1 cellular context compared by ENCODE assay signal in genomic region chr22:22023581-22024137, GRCh38.
TF ChIP-seq lines count a peak whose summit lies in the region.

No MANE protein-coding gene starts in this region.

TF ChIP-seq in K562, 482 proteins besides CTCF, POLR2A, EP300 and RAD21 (continued from another document and continues in another):
- TF ChIP-seq CUX1 (CRISPR knock-in tag; IDR thresholded peaks at IDR 0.05) (peak; percentile 99), NCOA2 (IDR thresholded peaks at IDR 0.05; ENCODE audit: partially characterized antibody in 2 of 2) (no peak), VEZF1 (CRISPR knock-in tag; IDR thresholded peaks at IDR 0.05) (peak; percentile 80), ZNF780A (CRISPR knock-in tag; IDR thresholded peaks at IDR 0.05) (peak; percentile 99), ZNF740 (CRISPR knock-in tag; IDR thresholded peaks at IDR 0.05) (0 out of 2 replicates have a peak, but pooled peaks have one; percentile 26), ZNF740 (tag; IDR thresholded peaks at IDR 0.05) (no peak), ZNF518B (CRISPR knock-in tag; IDR thresholded peaks at IDR 0.05) (peak; percentile 97), ZNF717 (CRISPR knock-in tag; IDR thresholded peaks at IDR 0.05) (peak; percentile 99), PHB (CRISPR knock-in tag; IDR thresholded peaks at IDR 0.05) (no peak), DLX4 (CRISPR knock-in tag; IDR thresholded peaks at IDR 0.05) (peak; percentile 94), ZNF699 (CRISPR knock-in tag; IDR thresholded peaks at IDR 0.05; ENCODE audit: insufficient replicate concordance) (peak; percentile 93), GTF2E2 (tag; IDR thresholded peaks at IDR 0.05) (peak; percentile 99), HMBOX1 (IDR thresholded peaks at IDR 0.05) (peak; percentile 88), PML (IDR thresholded peaks at IDR 0.05; ENCODE audit: low read length) (peak; percentile 76), NELFE (IDR thresholded peaks at IDR 0.05; ENCODE audit: insufficient read depth, insufficient read length) (no peak), DACH1 (IDR thresholded peaks at IDR 0.05; ENCODE audit: partially characterized antibody) (no peak), ELF1 (tag; IDR thresholded peaks at IDR 0.05) (peak; percentile 54; the same call in 1 of the 2 replicates), MLX (CRISPR knock-in tag; conservative IDR thresholded peaks at IDR 0.05) (peak in 1 of 2 experiments; percentile 89; a peak in 1 of 4 replicates), ELK3 (CRISPR knock-in tag; IDR thresholded peaks at IDR 0.05) (no peak), POLR2G (IDR thresholded peaks at IDR 0.05; ENCODE audit: low read depth, low read length) (no peak), TBP (optimal IDR thresholded peaks at IDR 0.05; ENCODE audit: low read depth, low read length) (no peak), ZNF395 (CRISPR knock-in tag; IDR thresholded peaks at IDR 0.05) (no peak), LARP7 (IDR thresholded peaks at IDR 0.05) (no peak), XRCC5 (IDR thresholded peaks at IDR 0.05; ENCODE audit: low read depth, low read length) (peak; percentile 69; the same call in 1 of the 2 replicates), GABPA (tag; conservative IDR thresholded peaks at IDR 0.05; ENCODE audit: low read depth) (peak; percentile 77), PHB2 (IDR thresholded peaks at IDR 0.05; ENCODE audit: low read depth) (no peak), HNRNPH1 (optimal IDR thresholded peaks at IDR 0.05; ENCODE audit: low read depth, low read length) (no peak), ZKSCAN8 (CRISPR knock-in tag; IDR thresholded peaks at IDR 0.05) (peak; percentile 99), ESRRB (CRISPR knock-in tag; IDR thresholded peaks at IDR 0.05; ENCODE audit: borderline replicate concordance) (no peak), E2F1 (CRISPR knock-in tag; IDR thresholded peaks at IDR 0.05) (peak; percentile 65; the same call in 1 of the 2 replicates), THAP7 (CRISPR knock-in tag; IDR thresholded peaks at IDR 0.05) (peak; percentile 97), CREM (IDR thresholded peaks at IDR 0.05; ENCODE audit: low read depth) (no peak), ZNF23 (CRISPR knock-in tag; IDR thresholded peaks at IDR 0.05) (no peak), HSF4 (CRISPR knock-in tag; IDR thresholded peaks at IDR 0.05; ENCODE audit: borderline replicate concordance) (no peak), ZNF644 (tag; IDR thresholded peaks at IDR 0.05; ENCODE audit: low read depth) (no peak), ZNF778 (CRISPR knock-in tag; IDR thresholded peaks at IDR 0.05) (no peak), TEAD4 (IDR thresholded peaks at IDR 0.05; ENCODE audit: low read length) (0 out of 2 replicates have a peak, but pooled peaks have one; percentile 46), TEAD4 (CRISPR knock-in tag; IDR thresholded peaks at IDR 0.05; ENCODE audit: borderline replicate concordance) (no peak), E4F1 (CRISPR knock-in tag; IDR thresholded peaks at IDR 0.05; ENCODE audit: borderline replicate concordance) (no peak)
